Comparison of ENCODE assay signal across 9 cellular contexts in genomic region chr5:112228672-112229071, GRCh38.
DNase-seq lines count a peak whose midpoint lies in the region; ATAC-seq lines count a peak whose summit lies in the region.
"Had no signal": no experiment of that assay in that cellular context is flagged by ENCODE, and none has a peak within 500 bp of the region (broad histone marks: within the 10 kb centered on the region; RNA-seq: fewer than 3 reads in every experiment).

No MANE protein-coding gene starts in this region.

- DNase-seq in LHCN-M2 (ENCODE audit: low read depth): peak; percentile 5
- peak; percentile 96 for DNase-seq in astrocyte of the hippocampus (ENCODE audit: low read depth, low spot score)
- peak; percentile 42 for DNase-seq in iris pigment epithelial cell (ENCODE audit: low read depth)
- peak; percentile 90 for DNase-seq in ureter (ENCODE audit: low spot score)
- no peak for DNase-seq in activated gamma-delta T cell treated with Interleukin-2 at 50 U/mL for 16 hours
- no peak for DNase-seq in activated T-cell treated with anti-CD3 and anti-CD28 coated beads, Interleukin-2, amount 50 U/mL, for 48 hours
- DNase-seq: activated naive CD8-positive, alpha-beta T cell treated with anti-CD3 and anti-CD28 coated beads, Interleukin-2, amount 10 ng/mL, durations not matched to agents 7 days and 5 days; stimulated activated naive CD8-positive, alpha-beta T cell treated with anti-CD3 and anti-CD28 coated beads, Interleukin-15, amount 100 ng/mL, for 72 hours had no signal

- ATAC-seq in GM18858 (IDR thresholded peaks at IDR 0.05; ENCODE audit: unreplicated experiment): no peak
- ATAC-seq: stimulated activated naive CD8-positive, alpha-beta T cell treated with anti-CD3 and anti-CD28 coated beads, Interleukin-15, amount 100 ng/mL, for 72 hours had no signal

Comparison
In these comparisons a context has a peak if more than half of its experiments do, and no peak if none do; other contexts are left out.
1. DNase-seq: peak in LHCN-M2 (single experiment), astrocyte of the hippocampus (single experiment), iris pigment epithelial cell (single experiment) and ureter (single experiment); none in activated gamma-delta T cell treated with Interleukin-2 at 50 U/mL for 16 hours (single experiment) and activated T-cell treated with anti-CD3 and anti-CD28 coated beads, Interleukin-2, amount 50 U/mL, for 48 hours (0 of 2).